Comparison of ENCODE assay signal across 23 cellular contexts in genomic region chr7:71198887-71199286, GRCh38.
DNase-seq lines count a peak whose midpoint lies in the region; ATAC-seq and TF ChIP-seq lines count a peak whose summit lies in the region.
"Had no signal": no experiment of that assay in that cellular context is flagged by ENCODE, and none has a peak within 500 bp of the region (broad histone marks: within the 10 kb centered on the region; RNA-seq: fewer than 3 reads in every experiment).

No MANE protein-coding gene starts in this region.

- H3K4me1 ChIP-seq in heart left ventricle: peaks cover 0 to 10% (median 0%) of the 10 kb centered on the region in 12 donors
- H3K4me1 ChIP-seq in right atrium auricular region: no peaks in the 10 kb centered on the region
- H3K4me1 ChIP-seq in esophagus muscularis mucosa: peaks cover 0 to 18% (median 8%) of the 10 kb centered on the region in 4 donors

- H3K9me3 ChIP-seq in heart left ventricle (peaks cover 0 to 5% (median 0%) of the 10 kb centered on the region in 12 donors), right atrium auricular region (peaks cover 0 to 4% of the 10 kb centered on the region in 2 donors), esophagus muscularis mucosa (no peaks in the 10 kb centered on the region)

- DNase-seq in heart left ventricle (peak in 1 of 5 donors; percentile 55), right atrium auricular region (ENCODE audit: low spot score) (no peak), esophagus muscularis mucosa (ENCODE audit: extremely low spot score) (no peak), sciatic nerve (ENCODE audit: low spot score) (no peak), NCI-H748 (lab: John Stamatoyannopoulos, UW; ENCODE audit: unreplicated experiment) (no peak), AG08395 (ENCODE audit: low spot score) (no peak), HPDE6-E6E7 (ENCODE audit: extremely low spot score) (no peak), dedifferentiated amniotic fluid mesenchymal stem cell (ENCODE audit: extremely low spot score) (no peak)
- DNase-seq: ACHN; AML-193; CD8-positive, alpha-beta T cell; EL; GF-D8; GOT3; HCEC 1CT; IMR-90; NCI-H1105; NCI-H146; NCI-H2029 treated with DMSO at 0.1 percent for 48 hours; NCI-H524 treated with DMSO at 0.1 percent for 48 hours; SK-N-SH had no signal

- ATAC-seq in heart left ventricle: peak in 3 of 4 donors; percentile 32 to 86 (median 84)
- ATAC-seq in sciatic nerve: peak; percentile 51
- ATAC-seq: CD8-positive, alpha-beta T cell; Right ventricle myocardium inferior had no signal

- WGBS in heart left ventricle, 4 donors: 37 to 50% (median 40%) methylated on average over 8 of the region's 8 CpGs
- 56% methylated on average over 8 of the region's 8 CpGs for WGBS in esophagus muscularis mucosa

- TF ChIP-seq CTCF in heart left ventricle (IDR thresholded peaks at IDR 0.05): no peak
- TF ChIP-seq CTCF in right atrium auricular region (IDR thresholded peaks at IDR 0.05): no peak
- no peak for TF ChIP-seq CTCF in esophagus muscularis mucosa (IDR thresholded peaks at IDR 0.05)

- H3K27ac ChIP-seq in heart left ventricle (peak overlapping the region in 3 of 12 donors; percentile 4 to 29 (median 12)), right atrium auricular region (no peak overlapping the region), esophagus muscularis mucosa (replicated peaks in 1 of 4) (peak overlapping the region in 3 of 4 donors; percentile 38 to 61 (median 44))
- H3K27ac ChIP-seq: 22Rv1 had no signal

- intact Hi-C loops in heart left ventricle (cut with DNase I) (no loop called here), esophagus muscularis mucosa (cut with DNase I) (loop anchor here (10.0 kb wide), 1 partner anchor 54 kb away; no protein-coding TSS in a partner anchor), sciatic nerve (cut with DNase I) (no loop called here)

- no peaks in the 10 kb centered on the region for H3K27me3 ChIP-seq in heart left ventricle
- H3K27me3 ChIP-seq in right atrium auricular region: no peaks in the 10 kb centered on the region
- no peaks in the 10 kb centered on the region for H3K27me3 ChIP-seq in esophagus muscularis mucosa

- H3K36me3 ChIP-seq in heart left ventricle: no peaks in the 10 kb centered on the region
- no peaks in the 10 kb centered on the region for H3K36me3 ChIP-seq in right atrium auricular region
- no peaks in the 10 kb centered on the region for H3K36me3 ChIP-seq in esophagus muscularis mucosa

- no peak overlapping the region for H3K4me3 ChIP-seq in heart left ventricle
- no peak overlapping the region for H3K4me3 ChIP-seq in right atrium auricular region
- H3K4me3 ChIP-seq in esophagus muscularis mucosa: no peak overlapping the region

- TF ChIP-seq EP300 in esophagus muscularis mucosa (IDR thresholded peaks at IDR 0.05): no peak

- TF ChIP-seq POLR2A in heart left ventricle (IDR thresholded peaks at IDR 0.05): no peak
- no peak for TF ChIP-seq POLR2A in esophagus muscularis mucosa (IDR thresholded peaks at IDR 0.05; ENCODE audit: low read depth)

Comparison
In these comparisons a context has a peak if more than half of its experiments do, and no peak if none do; other contexts are left out.
1. H3K27ac ChIP-seq: peak in esophagus muscularis mucosa (3 of 4); none in right atrium auricular region (0 of 2).